Comparison of ENCODE assay signal across 24 cellular contexts in the genomic region with DNA sequence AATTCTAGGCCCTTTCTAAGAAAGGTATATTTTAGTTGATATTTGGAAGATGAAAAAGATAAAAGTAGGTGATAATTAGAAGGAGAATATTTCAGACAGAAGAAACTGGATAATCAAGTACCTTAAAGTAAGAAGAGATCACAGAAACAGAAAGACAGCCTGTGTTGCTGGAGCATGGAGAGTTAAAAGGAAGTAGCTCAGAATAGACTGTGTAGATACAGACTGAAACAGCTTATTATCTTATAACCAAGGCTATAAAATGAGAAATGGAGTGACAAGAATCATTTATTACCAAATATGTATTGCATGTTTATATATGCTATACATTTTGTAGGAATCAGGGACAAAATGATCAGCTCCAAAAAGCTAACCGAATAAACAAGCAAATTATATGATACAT.
"Had no signal": no experiment of that assay in that cellular context is flagged by ENCODE, and none has a peak within 500 bp of the region (broad histone marks: within the 10 kb centered on the region; RNA-seq: fewer than 3 reads in every experiment).

No MANE protein-coding gene starts in this region.

- DNase-seq: activated CD4-positive, alpha-beta T cell treated with anti-CD3 and anti-CD28 coated beads for 4 hours; activated CD4-positive, alpha-beta T cell treated with anti-CD3 and anti-CD28 coated beads, Interleukin-2, amount 50 U/mL, for 48 hours; activated CD8-positive, alpha-beta memory T cell treated with anti-CD3 and anti-CD28 coated beads for 24 hours; activated effector memory CD4-positive, alpha-beta T cell treated with Interleukin-2 at 50 U/mL for 16 hours; activated naive CD4-positive, alpha-beta T cell treated with Interleukin-2 at 50 U/mL for 16 hours; anterior cingulate cortex; dermis blood vessel endothelial cell; effector CD4-positive, alpha-beta T cell; esophagus squamous epithelium; foreskin melanocyte; heart right ventricle; left ventricle myocardium superior; nephron progenitor cell; occipital lobe; psoas muscle; sigmoid colon; small intestine; stimulated activated naive CD4-positive, alpha-beta T cell; tibial artery; upper lobe of right lung had no signal

- ATAC-seq: heart right ventricle, left ventricle myocardium superior, psoas muscle, upper lobe of right lung had no signal

- H3K4me1 ChIP-seq: esophagus squamous epithelium, heart right ventricle, parathyroid adenoma, psoas muscle, sigmoid colon, suprapubic skin, tibial artery, upper lobe of right lung had no signal

- H3K27me3 Mint-ChIP-seq: activated naive CD8-positive, alpha-beta T cell had no signal

- H3K4me3 ChIP-seq: esophagus squamous epithelium, heart right ventricle, psoas muscle, sigmoid colon, suprapubic skin, tibial artery, upper lobe of right lung had no signal

- H3K9me3 Mint-ChIP-seq: nephron progenitor cell had no signal

- H3K27ac ChIP-seq: epithelial cell of prostate, esophagus squamous epithelium, heart right ventricle, parathyroid adenoma, psoas muscle, sigmoid colon, suprapubic skin, tibial artery, upper lobe of right lung had no signal

- H3K4me1 Mint-ChIP-seq: nephron progenitor cell had no signal

- H3K4me3 Mint-ChIP-seq: activated naive CD8-positive, alpha-beta T cell; nephron progenitor cell had no signal

- H3K36me3 ChIP-seq: esophagus squamous epithelium, heart right ventricle, sigmoid colon, suprapubic skin, tibial artery, upper lobe of right lung had no signal

- H3K9ac ChIP-seq: parathyroid adenoma had no signal

- H3K27ac Mint-ChIP-seq: activated naive CD8-positive, alpha-beta T cell; nephron progenitor cell had no signal

- H3K79me2 ChIP-seq: parathyroid adenoma had no signal

- H3K27me3 ChIP-seq: esophagus squamous epithelium, heart right ventricle, sigmoid colon, suprapubic skin, tibial artery, upper lobe of right lung had no signal

- H3K36me3 Mint-ChIP-seq: activated naive CD8-positive, alpha-beta T cell had no signal

- H2AFZ ChIP-seq: parathyroid adenoma had no signal

- H3K9me3 ChIP-seq: esophagus squamous epithelium, heart right ventricle, psoas muscle, sigmoid colon, suprapubic skin, tibial artery, upper lobe of right lung had no signal
